Comparison of ENCODE assay signal across 8 cellular contexts in the genomic region with DNA sequence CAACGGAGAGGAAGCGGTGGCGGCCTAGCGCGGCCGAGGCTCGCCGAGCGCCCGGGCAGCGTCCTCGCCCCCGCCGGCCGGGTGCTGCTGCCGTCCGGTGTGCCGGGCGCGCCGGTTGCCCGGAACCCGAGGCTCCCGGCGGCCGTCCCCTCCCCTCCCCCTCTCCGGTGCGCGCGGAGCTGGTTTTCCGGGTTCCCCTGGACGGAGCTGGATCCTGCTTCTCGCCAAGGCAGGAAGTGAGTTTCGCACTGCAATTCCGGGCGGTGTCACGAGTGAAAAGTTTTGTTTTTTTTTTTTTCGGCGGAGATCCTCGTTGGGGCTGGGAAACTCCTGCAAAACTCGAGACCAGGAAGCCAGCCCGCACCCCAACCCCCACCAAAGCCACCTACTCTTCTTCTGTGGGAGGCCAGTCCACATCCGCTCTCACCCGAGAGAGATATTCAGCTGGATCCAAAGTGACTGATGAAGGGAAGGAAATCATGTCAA. TPM values are rescaled to one million over a fixed set of nuclear protein-coding genes. Genes with fewer than 3 reads are reported as not detected.
DNase-seq lines count a peak whose midpoint lies in the region; ATAC-seq and TF ChIP-seq lines count a peak whose summit lies in the region.

A gene with protein sequence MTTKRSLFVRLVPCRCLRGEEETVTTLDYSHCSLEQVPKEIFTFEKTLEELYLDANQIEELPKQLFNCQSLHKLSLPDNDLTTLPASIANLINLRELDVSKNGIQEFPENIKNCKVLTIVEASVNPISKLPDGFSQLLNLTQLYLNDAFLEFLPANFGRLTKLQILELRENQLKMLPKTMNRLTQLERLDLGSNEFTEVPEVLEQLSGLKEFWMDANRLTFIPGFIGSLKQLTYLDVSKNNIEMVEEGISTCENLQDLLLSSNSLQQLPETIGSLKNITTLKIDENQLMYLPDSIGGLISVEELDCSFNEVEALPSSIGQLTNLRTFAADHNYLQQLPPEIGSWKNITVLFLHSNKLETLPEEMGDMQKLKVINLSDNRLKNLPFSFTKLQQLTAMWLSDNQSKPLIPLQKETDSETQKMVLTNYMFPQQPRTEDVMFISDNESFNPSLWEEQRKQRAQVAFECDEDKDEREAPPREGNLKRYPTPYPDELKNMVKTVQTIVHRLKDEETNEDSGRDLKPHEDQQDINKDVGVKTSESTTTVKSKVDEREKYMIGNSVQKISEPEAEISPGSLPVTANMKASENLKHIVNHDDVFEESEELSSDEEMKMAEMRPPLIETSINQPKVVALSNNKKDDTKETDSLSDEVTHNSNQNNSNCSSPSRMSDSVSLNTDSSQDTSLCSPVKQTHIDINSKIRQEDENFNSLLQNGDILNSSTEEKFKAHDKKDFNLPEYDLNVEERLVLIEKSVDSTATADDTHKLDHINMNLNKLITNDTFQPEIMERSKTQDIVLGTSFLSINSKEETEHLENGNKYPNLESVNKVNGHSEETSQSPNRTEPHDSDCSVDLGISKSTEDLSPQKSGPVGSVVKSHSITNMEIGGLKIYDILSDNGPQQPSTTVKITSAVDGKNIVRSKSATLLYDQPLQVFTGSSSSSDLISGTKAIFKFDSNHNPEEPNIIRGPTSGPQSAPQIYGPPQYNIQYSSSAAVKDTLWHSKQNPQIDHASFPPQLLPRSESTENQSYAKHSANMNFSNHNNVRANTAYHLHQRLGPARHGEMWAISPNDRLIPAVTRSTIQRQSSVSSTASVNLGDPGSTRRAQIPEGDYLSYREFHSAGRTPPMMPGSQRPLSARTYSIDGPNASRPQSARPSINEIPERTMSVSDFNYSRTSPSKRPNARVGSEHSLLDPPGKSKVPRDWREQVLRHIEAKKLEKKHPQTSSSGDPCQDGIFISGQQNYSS (N-terminal part only) (plus strand): TSS at position 300 of the 486 bp plus-strand sequence. CDS start 66,144 bp downstream, outside the sequence.

- TF ChIP-seq POLR2A in Raji (IDR thresholded peaks at IDR 0.05; ENCODE audit: insufficient read depth, low read depth, low read length) (peak; percentile 17), stomach (IDR thresholded peaks at IDR 0.05) (no peak)

- H3K4me1 Mint-ChIP-seq in CD14-positive monocyte (peaks cover 48% of the 10 kb centered on the region), neural crest cell (peaks cover 40% of the 10 kb centered on the region)

- no peak for TF ChIP-seq EP300 in stomach (IDR thresholded peaks at IDR 0.05)

- H3K36me3 ChIP-seq in stomach, result no peaks in the 10 kb centered on the region

- WGBS in stomach, 5 donors, result 0 to 1% (median 0%) methylated on average over 25 to 44 of the region's 44 CpGs

- H3K4me3 Mint-ChIP-seq in CD14-positive monocyte (peak within 1 kb of the TSS; percentile 88 to 95), neural crest cell (peak within 1 kb of the TSS; percentile 94)

- H3K27me3 ChIP-seq in stomach, result no peaks in the 10 kb centered on the region

- H3K4me1 ChIP-seq in stomach, result peaks cover 10 to 46% (median 24%) of the 10 kb centered on the region in 4 donors

- intact Hi-C loops in CD14-positive monocyte (cut with micrococcal nuclease) (loop anchor here (5.0 to 10.0 kb wide), 3 partner anchors 102 to 218 kb away; a partner anchor contains a TSS), stomach (cut with DNase I; ENCODE audit: low total_unique reads) (no loop called here)

- no peaks in the 10 kb centered on the region for H3K9me3 ChIP-seq in stomach

- H3K27ac Mint-ChIP-seq in CD14-positive monocyte (peak within 1 kb of the TSS; percentile 87 to 98 (median 96)), neural crest cell (ENCODE audit: unreplicated experiment) (peak within 1 kb of the TSS; percentile 98)

- H3K27ac ChIP-seq in stomach, result peak within 1 kb of the TSS; percentile 97 to 100 (median 99)

- ATAC-seq in GM19351 (IDR thresholded peaks at IDR 0.05; ENCODE audit: unreplicated experiment) (peak; percentile 20), HG03520 (IDR thresholded peaks at IDR 0.05; ENCODE audit: unreplicated experiment) (peak; percentile 7)

- peak; percentile 69 for DNase-seq in CD14-positive monocyte (ENCODE audit: low spot score)
- peak; percentile 52 for DNase-seq in activated gamma-delta T cell (lab: John Stamatoyannopoulos, UW)
- peak; percentile 67 for DNase-seq in fibroblast of the conjunctiva (ENCODE audit: low read depth)
- DNase-seq in neural crest cell (ENCODE audit: low read depth, low spot score), result peak; percentile 54
- peak; percentile 87 for DNase-seq in stomach

- no peak for TF ChIP-seq CTCF in CD14-positive monocyte (IDR thresholded peaks at IDR 0.05)
- no peak for TF ChIP-seq CTCF in neural crest cell (conservative IDR thresholded peaks at IDR 0.05)
- TF ChIP-seq CTCF in stomach (IDR thresholded peaks at IDR 0.05), result no peak

- peak within 1 kb of the TSS; percentile 81 to 92 (median 86) for H3K4me3 ChIP-seq in stomach

- H3K36me3 Mint-ChIP-seq in CD14-positive monocyte (peaks cover 12 to 16% of the 10 kb centered on the region in 2 donors), neural crest cell (ENCODE audit: low read depth) (no peaks in the 10 kb centered on the region)

- H3K9me3 Mint-ChIP-seq in CD14-positive monocyte (no peaks in the 10 kb centered on the region), neural crest cell (no peaks in the 10 kb centered on the region)

- H3K27me3 Mint-ChIP-seq in CD14-positive monocyte (ENCODE audit: low read depth in 3 of 3) (peaks cover 4 to 11% (median 4%) of the 10 kb centered on the region in 3 donors), neural crest cell (ENCODE audit: low read depth) (no peaks in the 10 kb centered on the region)

RNA-seq across cellular contexts. Expression of the gene that starts here (rescaled TPM):
- polyA plus RNA-seq in CD14-positive monocyte (10 to 100 TPM; 25.2 to 43.3 TPM), stomach (10 to 100 TPM; 10.3 to 24.3 (median 15.3) TPM)
- total RNA-seq in neural crest cell (51.2 and 52.2 TPM in 2 replicates), stomach (100 to 1,000 TPM in 1 of 5 donors, 10 to 100 TPM in 4; 30.1 to 207 (median 62.6) TPM)

Comparison
In these comparisons a context has a peak if more than half of its experiments do, and no peak if none do; other contexts are left out.
1. Peak in every context shown above with its lines: DNase-seq, ATAC-seq, H3K4me3 ChIP-seq and H3K27ac ChIP-seq.